ENCODE assay signal across 1 cellular context in the genomic region with DNA sequence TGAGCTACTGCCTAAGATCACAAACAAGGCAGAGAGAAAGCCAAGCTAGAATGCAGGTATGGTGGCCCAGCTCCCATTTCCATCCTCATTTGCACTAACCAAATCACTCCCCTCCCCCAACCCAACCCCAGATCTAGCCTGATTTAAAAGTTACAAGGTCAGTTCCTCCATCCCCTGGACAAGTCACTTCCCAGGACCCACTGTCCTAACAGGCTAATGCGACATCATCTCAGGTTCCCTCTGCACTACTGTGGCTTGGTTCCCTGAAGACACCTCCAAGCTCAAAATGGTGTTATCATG.
TF ChIP-seq lines count a peak whose summit lies in the region.

No MANE protein-coding gene starts in this region.

TF ChIP-seq in GM12878, 131 proteins besides CTCF, POLR2A, EP300 and RAD21:
- no peak for TF ChIP-seq TAF1 (IDR thresholded peaks at IDR 0.05; ENCODE audit: borderline replicate concordance, low read depth, low read length)
- no peak for TF ChIP-seq STAT3 (IDR thresholded peaks at IDR 0.05; ENCODE audit: low read depth, low read length)
- TF ChIP-seq, protein P1, sequence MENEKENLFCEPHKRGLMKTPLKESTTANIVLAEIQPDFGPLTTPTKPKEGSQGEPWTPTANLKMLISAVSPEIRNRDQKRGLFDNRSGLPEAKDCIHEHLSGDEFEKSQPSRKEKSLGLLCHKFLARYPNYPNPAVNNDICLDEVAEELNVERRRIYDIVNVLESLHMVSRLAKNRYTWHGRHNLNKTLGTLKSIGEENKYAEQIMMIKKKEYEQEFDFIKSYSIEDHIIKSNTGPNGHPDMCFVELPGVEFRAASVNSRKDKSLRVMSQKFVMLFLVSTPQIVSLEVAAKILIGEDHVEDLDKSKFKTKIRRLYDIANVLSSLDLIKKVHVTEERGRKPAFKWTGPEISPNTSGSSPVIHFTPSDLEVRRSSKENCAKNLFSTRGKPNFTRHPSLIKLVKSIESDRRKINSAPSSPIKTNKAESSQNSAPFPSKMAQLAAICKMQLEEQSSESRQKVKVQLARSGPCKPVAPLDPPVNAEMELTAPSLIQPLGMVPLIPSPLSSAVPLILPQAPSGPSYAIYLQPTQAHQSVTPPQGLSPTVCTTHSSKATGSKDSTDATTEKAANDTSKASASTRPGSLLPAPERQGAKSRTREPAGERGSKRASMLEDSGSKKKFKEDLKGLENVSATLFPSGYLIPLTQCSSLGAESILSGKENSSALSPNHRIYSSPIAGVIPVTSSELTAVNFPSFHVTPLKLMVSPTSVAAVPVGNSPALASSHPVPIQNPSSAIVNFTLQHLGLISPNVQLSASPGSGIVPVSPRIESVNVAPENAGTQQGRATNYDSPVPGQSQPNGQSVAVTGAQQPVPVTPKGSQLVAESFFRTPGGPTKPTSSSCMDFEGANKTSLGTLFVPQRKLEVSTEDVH (IDR thresholded peaks at IDR 0.05; ENCODE audit: low read depth, partially characterized antibody), result no peak
- TF ChIP-seq, protein P2, sequence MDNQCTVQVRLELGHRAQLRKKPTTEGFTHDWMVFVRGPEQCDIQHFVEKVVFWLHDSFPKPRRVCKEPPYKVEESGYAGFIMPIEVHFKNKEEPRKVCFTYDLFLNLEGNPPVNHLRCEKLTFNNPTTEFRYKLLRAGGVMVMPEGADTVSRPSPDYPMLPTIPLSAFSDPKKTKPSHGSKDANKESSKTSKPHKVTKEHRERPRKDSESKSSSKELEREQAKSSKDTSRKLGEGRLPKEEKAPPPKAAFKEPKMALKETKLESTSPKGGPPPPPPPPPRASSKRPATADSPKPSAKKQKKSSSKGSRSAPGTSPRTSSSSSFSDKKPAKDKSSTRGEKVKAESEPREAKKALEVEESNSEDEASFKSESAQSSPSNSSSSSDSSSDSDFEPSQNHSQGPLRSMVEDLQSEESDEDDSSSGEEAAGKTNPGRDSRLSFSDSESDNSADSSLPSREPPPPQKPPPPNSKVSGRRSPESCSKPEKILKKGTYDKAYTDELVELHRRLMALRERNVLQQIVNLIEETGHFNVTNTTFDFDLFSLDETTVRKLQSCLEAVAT (IDR thresholded peaks at IDR 0.05), result no peak
